In genomic region chr12:110403975-110404675, GRCh38 we compare ENCODE assay signal across 8 cellular contexts. TPM values are rescaled to one million over a fixed set of nuclear protein-coding genes. Genes with fewer than 3 reads are reported as not detected.
DNase-seq lines count a peak whose midpoint lies in the region; ATAC-seq and TF ChIP-seq lines count a peak whose summit lies in the region.

No MANE protein-coding gene starts in this region.

- H3K4me1 ChIP-seq in ES-I3 (ENCODE audit: insufficient read depth, low read length) (peaks cover 6% of the 10 kb centered on the region; the same call in 1 of the 2 replicates), ectodermal cell (ENCODE audit: control insufficient read depth, insufficient read depth, low read length) (no peaks in the 10 kb centered on the region), lower lobe of right lung (peaks cover 17% of the 10 kb centered on the region)

- TF ChIP-seq CTCF in lower lobe of right lung (IDR thresholded peaks at IDR 0.05), result no peak

- WGBS in ectodermal cell, 2 experiments, result 27 to 29% methylated on average over 20 to 21 of the region's 21 CpGs

- peaks cover 9% of the 10 kb centered on the region for H3K36me3 ChIP-seq in ES-I3 (ENCODE audit: insufficient read depth, low read length)
- H3K36me3 ChIP-seq in ectodermal cell (ENCODE audit: control insufficient read depth, insufficient read depth, low read length), result peaks cover 16% of the 10 kb centered on the region
- peaks cover 17% of the 10 kb centered on the region for H3K36me3 ChIP-seq in lower lobe of right lung

- H3K9me3 ChIP-seq in ES-I3 (ENCODE audit: control insufficient read depth, insufficient read depth, low read length), result no peaks in the 10 kb centered on the region
- no peaks in the 10 kb centered on the region for H3K9me3 ChIP-seq in ectodermal cell (ENCODE audit: control insufficient read depth, low read length)
- no peaks in the 10 kb centered on the region for H3K9me3 ChIP-seq in lower lobe of right lung

- H3K9ac ChIP-seq in ES-I3 (ENCODE audit: low read depth, low read length), result peak overlapping the region; percentile 89

- peak overlapping the region; percentile 88 for H3K4me3 ChIP-seq in ectodermal cell (ENCODE audit: insufficient read depth, low read depth, low read length)
- H3K4me3 ChIP-seq in lower lobe of right lung, result peak overlapping the region; percentile 100

- ATAC-seq in lower lobe of right lung (peak; percentile 90 to 93), HG03135 (IDR thresholded peaks at IDR 0.05; ENCODE audit: unreplicated experiment) (no peak)

- H3K27me3 ChIP-seq in ectodermal cell (ENCODE audit: control insufficient read depth, insufficient read depth, low read length, poor library complexity, severe bottlenecking), result no peaks in the 10 kb centered on the region
- no peaks in the 10 kb centered on the region for H3K27me3 ChIP-seq in lower lobe of right lung (ENCODE audit: low read depth)

- H3K27ac ChIP-seq in ectodermal cell (ENCODE audit: insufficient read depth, low read depth, low read length, poor library complexity, severe bottlenecking) (peak overlapping the region; percentile 96), lower lobe of right lung (peak overlapping the region; percentile 95)

- intact Hi-C loops in lower lobe of right lung (cut with DNase I), result no loop called here

- peak; percentile 68 for DNase-seq in HK-2 (ENCODE audit: unreplicated experiment)
- peak; percentile 94 for DNase-seq in NCI-H82 (lab: John Stamatoyannopoulos, UW)
- peak; percentile 48 to 68 for DNase-seq in activated CD8-positive, alpha-beta memory T cell treated with anti-CD3 and anti-CD28 coated beads for 1 hour (ENCODE audit: extremely low read depth in 1 of 2, low read depth in 1 of 2)
- DNase-seq in lower lobe of right lung, result peak; percentile 86
- peak; percentile 69 for DNase-seq in stimulated activated CD4-positive, alpha-beta T cell treated with anti-CD3 and anti-CD28 coated beads, Interleukin-4, amount 100 ng/mL, for 48 hours (ENCODE audit: low read depth in 2 of 2)

RNA-seq across cellular contexts. Expression of gene ANAPC7, which starts 0.6 kb away (rescaled TPM):
- polyA plus RNA-seq in ectodermal cell (2013, experiment 1 of 4), result 98.4 TPM
- polyA plus RNA-seq in ectodermal cell (2013, experiment 2 of 4), result 92.8 TPM
- 65.1 TPM for polyA plus RNA-seq in ectodermal cell (2013, experiment 3 of 4)
- polyA plus RNA-seq in ectodermal cell (2013, experiment 4 of 4), result 64.2 TPM
- total RNA-seq in lower lobe of right lung, result 48.1 TPM

RNA-seq across cellular contexts. Expression of gene ARPC3, which starts 46.0 kb away (rescaled TPM):
- 223 TPM for polyA plus RNA-seq in ectodermal cell (2013, experiment 1 of 4)
- 221 TPM for polyA plus RNA-seq in ectodermal cell (2013, experiment 2 of 4)
- 241 TPM for polyA plus RNA-seq in ectodermal cell (2013, experiment 3 of 4)
- polyA plus RNA-seq in ectodermal cell (2013, experiment 4 of 4), result 258 TPM
- 276 TPM for total RNA-seq in lower lobe of right lung
